Comparison of ENCODE assay signal across 17 cellular contexts in the genomic region with DNA sequence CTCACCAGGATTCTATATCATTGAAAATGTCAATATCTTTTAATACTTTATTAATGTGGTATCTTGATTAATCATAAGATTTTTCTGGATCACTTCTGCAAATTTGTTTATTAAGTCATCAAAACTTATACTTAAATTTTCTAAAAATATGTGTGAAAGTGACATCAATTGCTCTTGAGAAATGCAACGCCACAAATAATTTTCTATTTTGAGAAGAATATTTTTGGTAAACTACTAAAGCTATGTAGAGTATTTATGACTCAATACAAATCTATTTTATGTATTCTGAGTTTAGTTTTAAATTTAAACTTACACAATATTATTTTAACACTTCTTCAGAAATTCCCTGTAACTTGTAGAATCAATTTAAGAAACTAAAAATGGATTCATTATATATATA.
DNase-seq lines count a peak whose midpoint lies in the region; ATAC-seq, FAIRE-seq and TF ChIP-seq lines count a peak whose summit lies in the region.
"Had no signal": no experiment of that assay in that cellular context is flagged by ENCODE, and none has a peak within 500 bp of the region (broad histone marks: within the 10 kb centered on the region; RNA-seq: fewer than 3 reads in every experiment).

No MANE protein-coding gene starts in this region.

- DNase-seq in GM03348 (ENCODE audit: low spot score) = peak; percentile 15
- DNase-seq in adipocyte (ENCODE audit: low read depth) = peak; percentile 54
- peak; percentile 12 for DNase-seq in fibroblast of the aortic adventitia (ENCODE audit: low read depth)
- no peak for DNase-seq in small intestine
- DNase-seq in aorta = no peak
- no peak for DNase-seq in SIG-M5 (lab: John Stamatoyannopoulos, UW)
- no peak for DNase-seq in T1000 (lab: John Stamatoyannopoulos, UW)
- DNase-seq: Caco-2; CD8-positive, alpha-beta memory T cell; DMS53; HFFc6 had no signal

- H3K4me3 ChIP-seq in adipocyte (ENCODE audit: low read length) (no peak overlapping the region), fibroblast of the aortic adventitia (ENCODE audit: low read depth, low read length) (no peak overlapping the region), small intestine (ENCODE audit: low read depth in 1 of 2, low read length in 2 of 2) (no peak overlapping the region), aorta (ENCODE audit: low read length in 2 of 2) (no peak overlapping the region)
- H3K4me3 ChIP-seq: A549, HAP-1 had no signal

- FAIRE-seq in small intestine (lab: Jason Lieb, UNC) = peak; percentile 59
- FAIRE-seq: A549, GM12892, H1, HepG2, HTR-8/SVneo had no signal

- H3K27me3 ChIP-seq in adipocyte (replicated peaks; ENCODE audit: control insufficient read depth, insufficient read depth, low read length) (no peaks in the 10 kb centered on the region), small intestine (ENCODE audit: control insufficient read depth in 2 of 2, insufficient read depth in 2 of 2, low read length in 2 of 2) (no peaks in the 10 kb centered on the region), aorta (ENCODE audit: control insufficient read depth in 1 of 2, insufficient read depth in 2 of 2, low read length in 1 of 2) (no peaks in the 10 kb centered on the region)

- intact Hi-C loops in aorta (cut with DNase I) = no loop called here

- H3K9me3 ChIP-seq in adipocyte (ENCODE audit: control insufficient read depth, low read length) (no peaks in the 10 kb centered on the region), small intestine (ENCODE audit: control insufficient read depth, low read depth) (no peaks in the 10 kb centered on the region), aorta (ENCODE audit: control insufficient read depth, low read length) (no peaks in the 10 kb centered on the region)
- H3K9me3 ChIP-seq: A549, Caco-2, HAP-1 had no signal

- no peak for TF ChIP-seq CTCF in fibroblast of the aortic adventitia (IDR thresholded peaks at IDR 0.05; ENCODE audit: insufficient read depth, low read length)

- H3K36me3 ChIP-seq in adipocyte (ENCODE audit: control insufficient read depth, insufficient read depth, low read length, severe bottlenecking) (no peaks in the 10 kb centered on the region), small intestine (ENCODE audit: control insufficient read depth in 2 of 2, insufficient read depth in 2 of 2, low read length in 2 of 2) (no peaks in the 10 kb centered on the region), aorta (ENCODE audit: control insufficient read depth in 1 of 2, insufficient read depth in 2 of 2, low read length in 1 of 2) (no peaks in the 10 kb centered on the region)
- H3K36me3 ChIP-seq: HAP-1 had no signal

- H3K27ac ChIP-seq in small intestine (ENCODE audit: low read depth in 1 of 2, low read length in 1 of 2) (no peak overlapping the region), aorta (ENCODE audit: low read depth in 1 of 2, low read length in 2 of 2) (no peak overlapping the region)
- H3K27ac ChIP-seq: A549 had no signal

- H3K4me1 ChIP-seq in adipocyte (ENCODE audit: control insufficient read depth, insufficient read depth, low read length) (peaks cover 7% of the 10 kb centered on the region), small intestine (ENCODE audit: control insufficient read depth in 2 of 2, insufficient read depth in 1 of 2, low read depth in 1 of 2, low read length in 1 of 2) (no peaks in the 10 kb centered on the region), aorta (ENCODE audit: control insufficient read depth in 1 of 2, insufficient read depth in 2 of 2, low read length in 2 of 2) (no peaks in the 10 kb centered on the region)
- H3K4me1 ChIP-seq: A549, Caco-2, HAP-1 had no signal

- no peak overlapping the region for H3K9ac ChIP-seq in adipocyte (ENCODE audit: low read length)

- 74 to 92% (median 88%) methylated on average over 1 of the region's 1 CpG for WGBS in small intestine, 3 donors
- WGBS in aorta, 2 donors = 38% methylated on average over 1 of the region's 1 CpG

- no peak for ATAC-seq in aorta (ENCODE audit: low FRiP score)
- ATAC-seq: A549, HepG2 had no signal

Comparison
In these comparisons a context has a peak if more than half of its experiments do, and no peak if none do; other contexts are left out.
1. DNase-seq: peak in GM03348 (single experiment), adipocyte (single experiment) and fibroblast of the aortic adventitia (single experiment); none in small intestine (single experiment), aorta (0 of 2), SIG-M5 (single experiment) and T1000 (single experiment).